1 cellular context compared by ENCODE assay signal in the genomic region with DNA sequence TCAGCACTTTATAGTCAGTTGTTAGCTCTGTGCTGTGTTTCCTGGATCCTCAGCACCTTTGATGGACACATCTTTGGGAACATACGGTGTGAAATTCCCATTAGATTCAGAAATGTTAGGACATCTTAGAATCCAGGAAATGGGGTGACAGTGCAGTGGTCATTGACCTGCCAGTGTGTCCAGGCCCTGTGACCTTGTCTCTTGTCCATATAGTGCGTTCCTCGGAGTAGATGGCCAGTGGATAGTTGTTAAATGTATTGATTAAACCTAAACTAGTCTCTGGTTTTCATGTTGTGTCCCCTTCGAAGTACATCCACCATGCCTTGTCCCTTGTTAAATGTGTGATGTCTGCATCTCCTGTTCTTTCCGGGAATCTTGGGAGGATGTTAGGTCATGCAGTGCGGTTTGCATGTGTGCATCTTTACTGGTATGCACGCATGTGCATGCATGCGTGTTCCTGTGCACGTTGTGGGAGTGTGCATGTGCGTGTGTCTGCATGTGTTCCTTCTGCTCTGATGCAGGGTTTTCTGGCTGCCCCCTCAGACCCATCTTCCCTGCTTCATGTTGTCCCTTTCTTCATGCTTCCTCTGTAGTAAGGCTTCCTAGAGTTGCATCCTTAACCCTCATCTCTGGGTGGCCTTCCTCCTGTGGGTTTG.
TF ChIP-seq lines count a peak whose summit lies in the region.

No MANE protein-coding gene starts in this region.

TF ChIP-seq in HEK293, 187 proteins besides CTCF, POLR2A, EP300 and RAD21:
- TF ChIP-seq ZNF311 (tag by site-specific recombination; IDR thresholded peaks at IDR 0.05; ENCODE audit: borderline replicate concordance) (no peak), KLF10 (tag by site-specific recombination; IDR thresholded peaks at IDR 0.05) (no peak), ZNF155 (tag by site-specific recombination; IDR thresholded peaks at IDR 0.05) (no peak), ZNF133 (tag by site-specific recombination; IDR thresholded peaks at IDR 0.05) (no peak), BCL11B (tag by site-specific recombination; IDR thresholded peaks at IDR 0.05; ENCODE audit: low read depth) (no peak), EGR2 (tag by site-specific recombination; IDR thresholded peaks at IDR 0.05; ENCODE audit: low read depth) (no peak), ZNF555 (tag by site-specific recombination; conservative IDR thresholded peaks at IDR 0.05) (no peak), ZNF658 (tag by site-specific recombination; IDR thresholded peaks at IDR 0.05) (no peak), ZSCAN23 (tag by site-specific recombination; IDR thresholded peaks at IDR 0.05) (no peak), GLI4 (tag by site-specific recombination; IDR thresholded peaks at IDR 0.05) (no peak), ZNF266 (tag by site-specific recombination; IDR thresholded peaks at IDR 0.05; ENCODE audit: low read depth) (no peak), ZNF341 (tag by site-specific recombination; IDR thresholded peaks at IDR 0.05; ENCODE audit: low read depth) (no peak)
